ENCODE assay signal across 7 cellular contexts in the genomic region with DNA sequence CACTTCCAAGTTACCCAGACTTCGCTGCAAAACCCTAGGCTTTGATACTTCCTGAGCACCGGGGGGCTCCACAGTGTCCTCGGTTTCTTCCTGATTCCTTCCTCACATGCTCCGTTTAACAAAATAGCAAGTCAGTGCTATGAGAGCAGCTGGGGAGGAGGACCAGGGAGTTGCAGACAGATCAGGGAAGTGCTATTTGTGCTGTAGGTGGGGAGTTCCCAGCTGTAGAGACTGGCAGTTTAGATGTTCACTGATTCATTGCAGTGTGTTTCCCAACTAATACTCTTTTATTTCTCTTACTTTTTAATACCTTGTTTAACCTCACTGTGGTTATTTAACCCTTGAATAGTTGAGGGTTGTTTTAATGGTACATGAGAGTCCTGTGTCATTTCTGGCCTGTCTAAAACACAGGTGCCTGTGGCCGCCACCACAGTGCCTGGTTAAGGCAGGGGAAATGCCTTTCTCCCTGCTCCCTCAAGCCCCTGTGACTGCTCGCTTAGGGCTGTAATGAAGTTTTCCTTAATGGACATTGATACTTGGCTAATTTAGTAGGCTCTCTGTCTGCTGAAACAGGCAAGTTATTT.
A peak's percentile ranks its signal among the peaks of the same experiment; 100 is the strongest.
DNase-seq lines count a peak whose midpoint lies in the region; ATAC-seq and TF ChIP-seq lines count a peak whose summit lies in the region.
"Not testable (repeated sequence)": the region's sequence is repeated elsewhere in the genome, so short reads cannot be mapped to it uniquely, and the experiment has no call there.

No MANE protein-coding gene starts in this region.

- CTCF ChIA-PET in activated CD4-positive, alpha-beta T cell treated with anti-CD3 and anti-CD28 coated beads for 36 hours (lab: Charles Lee) = not testable (repeated sequence)

- H3K4me1 Mint-ChIP-seq in GM23338; activated CD4-positive, alpha-beta T cell treated with anti-CD3 and anti-CD28 coated beads for 36 hours; stimulated activated naive CD8-positive, alpha-beta T cell treated with anti-CD3 and anti-CD28 coated beads, Interleukin-15, amount 100 ng/mL, for 72 hours: not testable (repeated sequence)

- not testable (repeated sequence) for H3K79me2 ChIP-seq in GM23338 (replicated peaks; ENCODE audit: insufficient read depth)

- H3K9ac ChIP-seq in BLaER1 = not testable (repeated sequence)

- not testable (repeated sequence) for H3F3A ChIP-seq in GM23338 (replicated peaks; ENCODE audit: low read depth)

- H3K9me3 Mint-ChIP-seq in GM23338; activated CD4-positive, alpha-beta T cell treated with anti-CD3 and anti-CD28 coated beads for 36 hours (ENCODE audit: low read depth); stimulated activated naive CD8-positive, alpha-beta T cell treated with anti-CD3 and anti-CD28 coated beads, Interleukin-15, amount 100 ng/mL, for 72 hours: not testable (repeated sequence)

- not testable (repeated sequence) for H3K4me3 ChIP-seq in BLaER1, GM23338

- not testable (repeated sequence) for H3K27me3 Mint-ChIP-seq in GM23338 (ENCODE audit: insufficient read depth, low read depth, poor library complexity); activated CD4-positive, alpha-beta T cell treated with anti-CD3 and anti-CD28 coated beads for 36 hours; stimulated activated naive CD8-positive, alpha-beta T cell treated with anti-CD3 and anti-CD28 coated beads, Interleukin-15, amount 100 ng/mL, for 72 hours

- H2AFZ ChIP-seq in GM23338 = not testable (repeated sequence)

- H3K4me3 Mint-ChIP-seq in GM23338; activated CD4-positive, alpha-beta T cell treated with anti-CD3 and anti-CD28 coated beads for 36 hours; stimulated activated naive CD8-positive, alpha-beta T cell treated with anti-CD3 and anti-CD28 coated beads, Interleukin-15, amount 100 ng/mL, for 72 hours: not testable (repeated sequence)

- DNase-seq in GM23338 (ENCODE audit: low spot score); stimulated activated naive CD8-positive, alpha-beta T cell treated with anti-CD3 and anti-CD28 coated beads, Interleukin-15, amount 100 ng/mL, for 72 hours: not testable (repeated sequence)
- peak; percentile 8 for DNase-seq in activated CD4-positive, alpha-beta T cell treated with anti-CD3 and anti-CD28 coated beads for 36 hours
- peak; percentile 0 for DNase-seq in myocyte (ENCODE audit: low read depth)

- H3K27ac ChIP-seq in BLaER1; GM23338 (ENCODE audit: low read depth): not testable (repeated sequence)

- not testable (repeated sequence) for H4K20me1 ChIP-seq in BLaER1; GM23338 (replicated peaks; ENCODE audit: insufficient read depth)

- not testable (repeated sequence) for H3K9me3 ChIP-seq in BLaER1

- peak; percentile 55 for ATAC-seq in GM18511 (IDR thresholded peaks at IDR 0.05; ENCODE audit: unreplicated experiment)
- not testable (repeated sequence) for ATAC-seq in GM23338
- peak; percentile 59 for ATAC-seq in HG02870 (IDR thresholded peaks at IDR 0.05; ENCODE audit: unreplicated experiment)
- peak; percentile 51 for ATAC-seq in activated CD4-positive, alpha-beta T cell treated with anti-CD3 and anti-CD28 coated beads for 36 hours
- ATAC-seq in stimulated activated naive CD8-positive, alpha-beta T cell treated with anti-CD3 and anti-CD28 coated beads, Interleukin-15, amount 100 ng/mL, for 72 hours = peak; percentile 49

- peaks cover 13% of the 10 kb centered on the region for H3K36me3 Mint-ChIP-seq in GM23338 (ENCODE audit: low read depth)
- not testable (repeated sequence) for H3K36me3 Mint-ChIP-seq in activated CD4-positive, alpha-beta T cell treated with anti-CD3 and anti-CD28 coated beads for 36 hours (ENCODE audit: low read depth)

- H3K9me2 ChIP-seq in GM23338 (ENCODE audit: insufficient read depth) = not testable (repeated sequence)

- not testable (repeated sequence) for H3K4me1 ChIP-seq in BLaER1; GM23338 (ENCODE audit: insufficient read depth)

- POLR2A ChIA-PET in activated CD4-positive, alpha-beta T cell treated with anti-CD3 and anti-CD28 coated beads for 36 hours (lab: Charles Lee) = not testable (repeated sequence)

- intact Hi-C loops in activated CD4-positive, alpha-beta T cell treated with anti-CD3 and anti-CD28 coated beads for 36 hours (cut with DNase I, micrococcal nuclease) = not testable (repeated sequence)

- TF ChIP-seq CTCF in GM23338 (conservative IDR thresholded peaks at IDR 0.05; ENCODE audit: low read depth in 2 of 2) = not testable (repeated sequence)

- peak overlapping the region; percentile 59 for H3K27ac Mint-ChIP-seq in GM23338
- not testable (repeated sequence) for H3K27ac Mint-ChIP-seq in activated CD4-positive, alpha-beta T cell treated with anti-CD3 and anti-CD28 coated beads for 36 hours; stimulated activated naive CD8-positive, alpha-beta T cell treated with anti-CD3 and anti-CD28 coated beads, Interleukin-15, amount 100 ng/mL, for 72 hours

- H3K4me2 ChIP-seq in BLaER1 = peak overlapping the region; percentile 34; the same call in 1 of the 2 replicates
- not testable (repeated sequence) for H3K4me2 ChIP-seq in GM23338

- not testable (repeated sequence) for H3K27me3 ChIP-seq in BLaER1; GM23338 (ENCODE audit: insufficient read depth)

- H3K36me3 ChIP-seq in BLaER1; GM23338 (ENCODE audit: insufficient read depth): not testable (repeated sequence)
